ENCODE assay signal across 31 cellular contexts in the genomic region with DNA sequence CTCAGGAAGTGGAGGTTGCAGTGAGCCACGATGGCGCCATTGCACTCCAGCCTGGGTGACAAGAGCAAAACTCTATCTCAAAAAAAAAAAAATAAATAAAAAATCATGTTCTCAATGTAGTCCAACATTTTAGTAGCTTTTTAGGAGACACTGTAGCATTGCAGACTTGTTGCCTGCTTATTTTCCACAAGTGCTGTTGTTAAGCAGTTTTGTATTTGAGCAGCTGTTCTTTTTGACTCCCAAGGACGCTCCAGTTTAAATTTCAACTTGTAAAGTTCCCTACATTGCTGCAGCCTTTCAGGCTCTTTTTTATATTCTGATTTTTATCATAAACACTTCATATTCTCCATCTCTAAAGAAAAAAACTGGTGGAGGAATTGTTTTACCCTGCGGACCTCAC.
"Had no signal": no experiment of that assay in that cellular context is flagged by ENCODE, and none has a peak within 500 bp of the region (broad histone marks: within the 10 kb centered on the region; RNA-seq: fewer than 3 reads in every experiment).

No MANE protein-coding gene starts in this region.

- H3K4me3 ChIP-seq: psoas muscle, skin epidermis, smooth muscle cell, spleen, suprapubic skin, testis, tibial nerve, upper lobe of left lung, vagina had no signal

- DNase-seq: naive B cell; naive thymus-derived CD8-positive, alpha-beta T cell; nephron progenitor cell; nucleus accumbens; posterior cingulate gyrus; psoas muscle; right cardiac atrium; spleen; stimulated activated CD4-positive, alpha-beta T cell treated with anti-CD3 and anti-CD28 coated beads, Interleukin-12 subunit alpha, Interleukin-12 subunit beta, amount 100 ng/mL, for 4 hours; stimulated activated CD4-positive, alpha-beta T cell treated with anti-CD3 and anti-CD28 coated beads, Interleukin-1b, Interleukin-23, amount 100 ng/mL, for 48 hours; stimulated activated CD4-positive, alpha-beta T cell treated with anti-CD3 and anti-CD28 coated beads, Interleukin-4, amount 100 ng/mL, for 1 hour; stimulated activated CD4-positive, alpha-beta T cell treated with anti-CD3 and anti-CD28 coated beads, Interleukin-4, amount 100 ng/mL, for 4 hours; stimulated activated CD8-positive, alpha-beta memory T cell treated with anti-CD3 and anti-CD28 coated beads, Interleukin-4, amount 100 ng/mL, for 48 hours; stimulated activated naive CD4-positive, alpha-beta T cell; stimulated activated naive CD8-positive, alpha-beta T cell treated with anti-CD3 and anti-CD28 coated beads, Interleukin-15, amount 100 ng/mL, for 72 hours; stimulated activated naive CD8-positive, alpha-beta T cell treated with anti-CD3 and anti-CD28 coated beads, Interleukin-15, Interleukin-2, amounts not matched to agents 100 U/mL and 50 U/mL, for 24 hours; substantia nigra; testis; trophoblast cell; upper lobe of left lung had no signal

- H3K79me2 ChIP-seq: parathyroid adenoma had no signal

- ATAC-seq: naive thymus-derived CD8-positive, alpha-beta T cell; natural killer cell treated with Interleukin-12 subunit alpha and Interleukin-12 subunit beta and Interleukin-15 and Interleukin-18, amount 100 ng/mL, for 72 hours; psoas muscle; right cardiac atrium; sciatic nerve; stimulated activated memory B cell treated with anti-CD40 and anti-IgM and Interleukin-4, amounts not matched to agents 10 μg/mL and 1 μg/mL and 100 μg/mL, for 72 hours; stimulated activated naive CD8-positive, alpha-beta T cell treated with anti-CD3 and anti-CD28 coated beads, Interleukin-15, amount 100 ng/mL, for 72 hours; stimulated activated naive CD8-positive, alpha-beta T cell treated with anti-CD3 and anti-CD28 coated beads, Interleukin-15, Interleukin-2, amounts not matched to agents 100 U/mL and 50 U/mL, for 24 hours had no signal

- H3K4me2 ChIP-seq: smooth muscle cell had no signal

- FAIRE-seq: urothelium cell line had no signal

- H3K27me3 ChIP-seq: neutrophil, spleen, suprapubic skin, testis, tibial nerve, upper lobe of left lung, vagina had no signal

- H3K9ac ChIP-seq: parathyroid adenoma had no signal

- H3K9me3 ChIP-seq: neutrophil, psoas muscle, spleen, suprapubic skin, testis, tibial nerve, upper lobe of left lung, vagina had no signal

- H3K27ac ChIP-seq: neutrophil, parathyroid adenoma, psoas muscle, skin epidermis, spleen, suprapubic skin, testis, tibial nerve, upper lobe of left lung, vagina had no signal

- H3K4me1 ChIP-seq: parathyroid adenoma, spleen, suprapubic skin, testis, tibial nerve, upper lobe of left lung, vagina had no signal

- H2AFZ ChIP-seq: parathyroid adenoma had no signal
